16 cellular contexts compared by ENCODE assay signal in genomic region chr14:99383457-99384428, GRCh38.
DNase-seq lines count a peak whose midpoint lies in the region; ATAC-seq and TF ChIP-seq lines count a peak whose summit lies in the region.
"Had no signal": no experiment of that assay in that cellular context is flagged by ENCODE, and none has a peak within 500 bp of the region (broad histone marks: within the 10 kb centered on the region; RNA-seq: fewer than 3 reads in every experiment).

No MANE protein-coding gene starts in this region.

- H3K4me1 ChIP-seq in smooth muscle cell (ENCODE audit: low read depth) = no peaks in the 10 kb centered on the region

- H3K27ac ChIP-seq in smooth muscle cell (ENCODE audit: low read depth) = peak overlapping the region; percentile 23
- H3K27ac ChIP-seq: 22Rv1, BLaER1, SK-N-MC had no signal

- no peaks in the 10 kb centered on the region for H3K79me2 ChIP-seq in smooth muscle cell (ENCODE audit: low read depth)

- H3K9ac ChIP-seq in smooth muscle cell (ENCODE audit: low read depth) = no peak overlapping the region
- H3K9ac ChIP-seq: BLaER1 had no signal

- H3K9me3 ChIP-seq in smooth muscle cell (replicated peaks; ENCODE audit: low read depth) = no peaks in the 10 kb centered on the region
- H3K9me3 ChIP-seq: BLaER1 had no signal

- no peaks in the 10 kb centered on the region for H3F3A ChIP-seq in smooth muscle cell (ENCODE audit: low read depth)

- DNase-seq in activated effector memory CD4-positive, alpha-beta T cell treated with anti-CD3 and anti-CD28 coated beads, Interleukin-2, amount 50 U/mL, for 16 hours = peak; percentile 46
- no peak for DNase-seq in activated effector memory CD4-positive, alpha-beta T cell treated with Interleukin-2 at 50 U/mL for 16 hours
- DNase-seq in T1000 (lab: John Stamatoyannopoulos, UW) (peak; percentile 51), smooth muscle cell (lab: John Stamatoyannopoulos, UW; ENCODE audit: unreplicated experiment) (no peak), midbrain (lab: John Stamatoyannopoulos, UW) (no peak), left ventricle myocardium superior (no peak), NCI-H510A treated with DMSO at 0.1 percent for 48 hours (lab: John Stamatoyannopoulos, UW) (no peak)
- DNase-seq: CD8-positive, alpha-beta memory T cell; KG1; NCI-H1105 treated with DMSO at 0.1 percent for 48 hours; NCI-H187; NCI-H446 treated with DMSO at 0.1 percent for 48 hours had no signal

- H2AFZ ChIP-seq in smooth muscle cell (ENCODE audit: low read depth) = no peak overlapping the region

- 89% methylated on average over 36 of the region's 37 CpGs for WGBS in smooth muscle cell (ENCODE audit: low lambda C conversion rate)

- no peak overlapping the region for H3K4me3 ChIP-seq in smooth muscle cell
- H3K4me3 ChIP-seq: BLaER1, SK-N-MC had no signal

- H3K36me3 ChIP-seq in smooth muscle cell (ENCODE audit: low read depth) = no peaks in the 10 kb centered on the region
- H3K36me3 ChIP-seq: BLaER1 had no signal

- peak overlapping the region; percentile 12 for H3K4me2 ChIP-seq in smooth muscle cell
- H3K4me2 ChIP-seq: BLaER1 had no signal

- no peaks in the 10 kb centered on the region for H4K20me1 ChIP-seq in smooth muscle cell (ENCODE audit: low read depth)
- H4K20me1 ChIP-seq: BLaER1 had no signal

- intact Hi-C loops in left ventricle myocardium superior (cut with micrococcal nuclease) = no loop called here

- ATAC-seq in esophagus mucosa (peak; percentile 19), left ventricle myocardium superior (no peak)

- no peaks in the 10 kb centered on the region for H3K27me3 ChIP-seq in smooth muscle cell (ENCODE audit: low read depth)
- H3K27me3 ChIP-seq: BLaER1 had no signal

- no peak for TF ChIP-seq CTCF in smooth muscle cell (IDR thresholded peaks at IDR 0.05; ENCODE audit: borderline replicate concordance, insufficient read depth, poor library complexity, severe bottlenecking)

Comparison
In these comparisons a context has a peak if more than half of its experiments do, and no peak if none do; other contexts are left out.
1. DNase-seq: peak in activated effector memory CD4-positive, alpha-beta T cell treated with anti-CD3 and anti-CD28 coated beads, Interleukin-2, amount 50 U/mL, for 16 hours (single experiment) and T1000 (single experiment); none in activated effector memory CD4-positive, alpha-beta T cell treated with Interleukin-2 at 50 U/mL for 16 hours (single experiment), smooth muscle cell (single experiment), midbrain (single experiment), left ventricle myocardium superior (single experiment) and NCI-H510A treated with DMSO at 0.1 percent for 48 hours (single experiment).